Comparison of ENCODE assay signal across 1 cellular context in the genomic region with DNA sequence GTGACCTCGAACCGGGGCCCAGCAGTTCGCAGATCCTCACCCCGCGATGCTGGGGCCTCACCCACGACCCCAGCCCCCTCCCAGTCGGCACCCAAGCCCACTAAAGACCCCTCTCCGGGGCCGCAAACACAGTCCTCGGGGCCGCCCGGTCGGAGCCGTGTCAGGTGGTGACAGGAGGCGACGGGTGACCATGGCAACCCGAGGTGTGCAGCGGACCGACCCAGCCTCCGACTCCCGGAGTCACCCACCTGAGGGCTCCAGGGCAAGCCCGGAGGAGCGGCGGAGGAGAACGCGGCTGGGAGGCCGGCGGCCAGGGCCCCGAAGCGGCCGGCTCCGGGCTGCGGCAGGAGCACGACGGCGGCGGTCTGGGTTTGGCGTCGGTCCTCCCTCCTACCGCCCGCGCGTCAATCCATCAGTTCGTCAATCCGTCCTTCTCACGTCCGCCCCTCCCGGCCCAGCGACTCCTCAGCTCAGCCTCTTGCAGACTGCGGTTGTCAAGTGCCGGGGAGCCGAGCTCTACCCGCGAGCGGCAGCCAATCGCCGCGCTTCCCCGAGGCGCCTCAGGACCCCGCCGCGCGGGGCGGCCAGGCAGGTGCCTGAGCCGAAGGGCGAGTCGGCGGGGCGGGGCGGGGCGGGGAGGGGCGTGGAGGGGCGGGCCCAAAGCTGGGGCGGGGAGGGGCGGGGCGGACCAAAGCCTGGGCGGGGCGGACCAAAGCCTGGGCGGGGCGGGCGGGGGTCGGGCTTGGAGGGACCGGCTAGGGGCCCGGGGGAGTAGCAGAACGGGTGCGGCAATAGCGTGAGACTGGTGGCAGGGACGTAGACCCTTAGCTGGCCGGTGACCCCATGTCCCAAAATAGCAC.
TF ChIP-seq lines count a peak whose summit lies in the region.

A gene (minus strand): TSS at position 489 of the 860 bp plus-strand sequence. CDS start 18,590 bp downstream, outside the sequence.

TF ChIP-seq in K562, 482 proteins besides CTCF, POLR2A, EP300 and RAD21 (continued from another document and continues in another):
- TF ChIP-seq, protein P1, sequence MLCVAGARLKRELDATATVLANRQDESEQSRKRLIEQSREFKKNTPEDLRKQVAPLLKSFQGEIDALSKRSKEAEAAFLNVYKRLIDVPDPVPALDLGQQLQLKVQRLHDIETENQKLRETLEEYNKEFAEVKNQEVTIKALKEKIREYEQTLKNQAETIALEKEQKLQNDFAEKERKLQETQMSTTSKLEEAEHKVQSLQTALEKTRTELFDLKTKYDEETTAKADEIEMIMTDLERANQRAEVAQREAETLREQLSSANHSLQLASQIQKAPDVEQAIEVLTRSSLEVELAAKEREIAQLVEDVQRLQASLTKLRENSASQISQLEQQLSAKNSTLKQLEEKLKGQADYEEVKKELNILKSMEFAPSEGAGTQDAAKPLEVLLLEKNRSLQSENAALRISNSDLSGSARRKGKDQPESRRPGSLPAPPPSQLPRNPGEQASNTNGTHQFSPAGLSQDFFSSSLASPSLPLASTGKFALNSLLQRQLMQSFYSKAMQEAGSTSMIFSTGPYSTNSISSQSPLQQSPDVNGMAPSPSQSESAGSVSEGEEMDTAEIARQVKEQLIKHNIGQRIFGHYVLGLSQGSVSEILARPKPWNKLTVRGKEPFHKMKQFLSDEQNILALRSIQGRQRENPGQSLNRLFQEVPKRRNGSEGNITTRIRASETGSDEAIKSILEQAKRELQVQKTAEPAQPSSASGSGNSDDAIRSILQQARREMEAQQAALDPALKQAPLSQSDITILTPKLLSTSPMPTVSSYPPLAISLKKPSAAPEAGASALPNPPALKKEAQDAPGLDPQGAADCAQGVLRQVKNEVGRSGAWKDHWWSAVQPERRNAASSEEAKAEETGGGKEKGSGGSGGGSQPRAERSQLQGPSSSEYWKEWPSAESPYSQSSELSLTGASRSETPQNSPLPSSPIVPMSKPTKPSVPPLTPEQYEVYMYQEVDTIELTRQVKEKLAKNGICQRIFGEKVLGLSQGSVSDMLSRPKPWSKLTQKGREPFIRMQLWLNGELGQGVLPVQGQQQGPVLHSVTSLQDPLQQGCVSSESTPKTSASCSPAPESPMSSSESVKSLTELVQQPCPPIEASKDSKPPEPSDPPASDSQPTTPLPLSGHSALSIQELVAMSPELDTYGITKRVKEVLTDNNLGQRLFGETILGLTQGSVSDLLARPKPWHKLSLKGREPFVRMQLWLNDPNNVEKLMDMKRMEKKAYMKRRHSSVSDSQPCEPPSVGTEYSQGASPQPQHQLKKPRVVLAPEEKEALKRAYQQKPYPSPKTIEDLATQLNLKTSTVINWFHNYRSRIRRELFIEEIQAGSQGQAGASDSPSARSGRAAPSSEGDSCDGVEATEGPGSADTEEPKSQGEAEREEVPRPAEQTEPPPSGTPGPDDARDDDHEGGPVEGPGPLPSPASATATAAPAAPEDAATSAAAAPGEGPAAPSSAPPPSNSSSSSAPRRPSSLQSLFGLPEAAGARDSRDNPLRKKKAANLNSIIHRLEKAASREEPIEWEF (CRISPR knock-in tag; IDR thresholded peaks at IDR 0.05): no peak
- TF ChIP-seq, protein P2, sequence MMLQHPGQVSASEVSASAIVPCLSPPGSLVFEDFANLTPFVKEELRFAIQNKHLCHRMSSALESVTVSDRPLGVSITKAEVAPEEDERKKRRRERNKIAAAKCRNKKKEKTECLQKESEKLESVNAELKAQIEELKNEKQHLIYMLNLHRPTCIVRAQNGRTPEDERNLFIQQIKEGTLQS (IDR thresholded peaks at IDR 0.05): no peak
- TF ChIP-seq, protein P2 (CRISPR knock-in tag; conservative IDR thresholded peaks at IDR 0.05): no peak
- no peak for TF ChIP-seq BDP1 (IDR thresholded peaks at IDR 0.05; ENCODE audit: insufficient read depth, insufficient read length)
- TF ChIP-seq ZFP36 (IDR thresholded peaks at IDR 0.05; ENCODE audit: low read depth, low read length, partially characterized antibody): peak; percentile 97
- TF ChIP-seq ZBTB8A (IDR thresholded peaks at IDR 0.05; ENCODE audit: partially characterized antibody): no peak
- TF ChIP-seq, protein P3, sequence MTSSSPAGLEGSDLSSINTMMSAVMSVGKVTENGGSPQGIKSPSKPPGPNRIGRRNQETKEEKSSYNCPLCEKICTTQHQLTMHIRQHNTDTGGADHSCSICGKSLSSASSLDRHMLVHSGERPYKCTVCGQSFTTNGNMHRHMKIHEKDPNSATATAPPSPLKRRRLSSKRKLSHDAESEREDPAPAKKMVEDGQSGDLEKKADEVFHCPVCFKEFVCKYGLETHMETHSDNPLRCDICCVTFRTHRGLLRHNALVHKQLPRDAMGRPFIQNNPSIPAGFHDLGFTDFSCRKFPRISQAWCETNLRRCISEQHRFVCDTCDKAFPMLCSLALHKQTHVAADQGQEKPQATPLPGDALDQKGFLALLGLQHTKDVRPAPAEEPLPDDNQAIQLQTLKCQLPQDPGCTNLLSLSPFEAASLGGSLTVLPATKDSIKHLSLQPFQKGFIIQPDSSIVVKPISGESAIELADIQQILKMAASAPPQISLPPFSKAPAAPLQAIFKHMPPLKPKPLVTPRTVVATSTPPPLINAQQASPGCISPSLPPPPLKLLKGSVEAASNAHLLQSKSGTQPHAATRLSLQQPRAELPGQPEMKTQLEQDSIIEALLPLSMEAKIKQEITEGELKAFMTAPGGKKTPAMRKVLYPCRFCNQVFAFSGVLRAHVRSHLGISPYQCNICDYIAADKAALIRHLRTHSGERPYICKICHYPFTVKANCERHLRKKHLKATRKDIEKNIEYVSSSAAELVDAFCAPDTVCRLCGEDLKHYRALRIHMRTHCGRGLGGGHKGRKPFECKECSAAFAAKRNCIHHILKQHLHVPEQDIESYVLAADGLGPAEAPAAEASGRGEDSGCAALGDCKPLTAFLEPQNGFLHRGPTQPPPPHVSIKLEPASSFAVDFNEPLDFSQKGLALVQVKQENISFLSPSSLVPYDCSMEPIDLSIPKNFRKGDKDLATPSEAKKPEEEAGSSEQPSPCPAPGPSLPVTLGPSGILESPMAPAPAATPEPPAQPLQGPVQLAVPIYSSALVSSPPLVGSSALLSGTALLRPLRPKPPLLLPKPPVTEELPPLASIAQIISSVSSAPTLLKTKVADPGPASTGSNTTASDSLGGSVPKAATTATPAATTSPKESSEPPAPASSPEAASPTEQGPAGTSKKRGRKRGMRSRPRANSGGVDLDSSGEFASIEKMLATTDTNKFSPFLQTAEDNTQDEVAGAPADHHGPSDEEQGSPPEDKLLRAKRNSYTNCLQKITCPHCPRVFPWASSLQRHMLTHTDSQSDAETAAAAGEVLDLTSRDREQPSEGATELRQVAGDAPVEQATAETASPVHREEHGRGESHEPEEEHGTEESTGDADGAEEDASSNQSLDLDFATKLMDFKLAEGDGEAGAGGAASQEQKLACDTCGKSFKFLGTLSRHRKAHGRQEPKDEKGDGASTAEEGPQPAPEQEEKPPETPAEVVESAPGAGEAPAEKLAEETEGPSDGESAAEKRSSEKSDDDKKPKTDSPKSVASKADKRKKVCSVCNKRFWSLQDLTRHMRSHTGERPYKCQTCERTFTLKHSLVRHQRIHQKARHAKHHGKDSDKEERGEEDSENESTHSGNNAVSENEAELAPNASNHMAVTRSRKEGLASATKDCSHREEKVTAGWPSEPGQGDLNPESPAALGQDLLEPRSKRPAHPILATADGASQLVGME (CRISPR knock-in tag; IDR thresholded peaks at IDR 0.05): peak; percentile 95
- peak; percentile 55 for TF ChIP-seq CEBPG (CRISPR knock-in tag; IDR thresholded peaks at IDR 0.05)
- no peak for TF ChIP-seq CEBPG (tag; conservative IDR thresholded peaks at IDR 0.05 in 1 of 2, IDR thresholded peaks at IDR 0.05 in 1 of 2)
- TF ChIP-seq, protein P4, sequence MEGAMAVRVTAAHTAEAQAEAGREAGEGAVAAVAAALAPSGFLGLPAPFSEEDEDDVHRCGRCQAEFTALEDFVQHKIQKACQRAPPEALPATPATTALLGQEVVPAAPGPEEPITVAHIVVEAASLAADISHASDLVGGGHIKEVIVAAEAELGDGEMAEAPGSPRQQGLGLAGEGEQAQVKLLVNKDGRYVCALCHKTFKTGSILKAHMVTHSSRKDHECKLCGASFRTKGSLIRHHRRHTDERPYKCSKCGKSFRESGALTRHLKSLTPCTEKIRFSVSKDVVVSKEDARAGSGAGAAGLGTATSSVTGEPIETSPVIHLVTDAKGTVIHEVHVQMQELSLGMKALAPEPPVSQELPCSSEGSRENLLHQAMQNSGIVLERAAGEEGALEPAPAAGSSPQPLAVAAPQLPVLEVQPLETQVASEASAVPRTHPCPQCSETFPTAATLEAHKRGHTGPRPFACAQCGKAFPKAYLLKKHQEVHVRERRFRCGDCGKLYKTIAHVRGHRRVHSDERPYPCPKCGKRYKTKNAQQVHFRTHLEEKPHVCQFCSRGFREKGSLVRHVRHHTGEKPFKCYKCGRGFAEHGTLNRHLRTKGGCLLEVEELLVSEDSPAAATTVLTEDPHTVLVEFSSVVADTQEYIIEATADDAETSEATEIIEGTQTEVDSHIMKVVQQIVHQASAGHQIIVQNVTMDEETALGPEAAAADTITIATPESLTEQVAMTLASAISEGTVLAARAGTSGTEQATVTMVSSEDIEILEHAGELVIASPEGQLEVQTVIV (CRISPR knock-in tag; IDR thresholded peaks at IDR 0.05; ENCODE audit: borderline replicate concordance): no peak
- no peak for TF ChIP-seq ETV6 (IDR thresholded peaks at IDR 0.05; ENCODE audit: borderline replicate concordance in 1 of 2, low read depth in 2 of 2, low read length in 1 of 2)
- TF ChIP-seq ETV6 (CRISPR knock-in tag; IDR thresholded peaks at IDR 0.05; ENCODE audit: borderline replicate concordance): no peak
- TF ChIP-seq KAT2B (IDR thresholded peaks at IDR 0.05; ENCODE audit: low read depth, low read length): no peak
- TF ChIP-seq BCOR (IDR thresholded peaks at IDR 0.05): no peak
- no peak for TF ChIP-seq NFRKB (IDR thresholded peaks at IDR 0.05; ENCODE audit: low read depth)
- TF ChIP-seq TARDBP (IDR thresholded peaks at IDR 0.05): no peak
- TF ChIP-seq POLR3A (IDR thresholded peaks at IDR 0.05; ENCODE audit: borderline replicate concordance, extremely low read depth, insufficient read depth, insufficient read length): no peak
- no peak for TF ChIP-seq SMARCB1 (IDR thresholded peaks at IDR 0.05; ENCODE audit: insufficient read length, low read depth)
- no peak for TF ChIP-seq ZNF696 (CRISPR knock-in tag; conservative IDR thresholded peaks at IDR 0.05)
- no peak for TF ChIP-seq MIER1 (IDR thresholded peaks at IDR 0.05; ENCODE audit: low read depth)
- no peak for TF ChIP-seq ZC3H11A (IDR thresholded peaks at IDR 0.05; ENCODE audit: low read depth, low read length)
- TF ChIP-seq, protein P5, sequence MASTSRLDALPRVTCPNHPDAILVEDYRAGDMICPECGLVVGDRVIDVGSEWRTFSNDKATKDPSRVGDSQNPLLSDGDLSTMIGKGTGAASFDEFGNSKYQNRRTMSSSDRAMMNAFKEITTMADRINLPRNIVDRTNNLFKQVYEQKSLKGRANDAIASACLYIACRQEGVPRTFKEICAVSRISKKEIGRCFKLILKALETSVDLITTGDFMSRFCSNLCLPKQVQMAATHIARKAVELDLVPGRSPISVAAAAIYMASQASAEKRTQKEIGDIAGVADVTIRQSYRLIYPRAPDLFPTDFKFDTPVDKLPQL (IDR thresholded peaks at IDR 0.05; ENCODE audit: extremely low read depth, insufficient read length): no peak
- TF ChIP-seq, protein P6, sequence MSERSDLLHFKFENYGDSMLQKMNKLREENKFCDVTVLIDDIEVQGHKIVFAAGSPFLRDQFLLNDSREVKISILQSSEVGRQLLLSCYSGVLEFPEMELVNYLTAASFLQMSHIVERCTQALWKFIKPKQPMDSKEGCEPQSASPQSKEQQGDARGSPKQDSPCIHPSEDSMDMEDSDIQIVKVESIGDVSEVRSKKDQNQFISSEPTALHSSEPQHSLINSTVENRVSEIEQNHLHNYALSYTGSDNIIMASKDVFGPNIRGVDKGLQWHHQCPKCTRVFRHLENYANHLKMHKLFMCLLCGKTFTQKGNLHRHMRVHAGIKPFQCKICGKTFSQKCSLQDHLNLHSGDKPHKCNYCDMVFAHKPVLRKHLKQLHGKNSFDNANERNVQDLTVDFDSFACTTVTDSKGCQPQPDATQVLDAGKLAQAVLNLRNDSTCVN (CRISPR knock-in tag; IDR thresholded peaks at IDR 0.05): no peak
- no peak for TF ChIP-seq ZNF780A (CRISPR knock-in tag; IDR thresholded peaks at IDR 0.05)
- TF ChIP-seq, protein P7, sequence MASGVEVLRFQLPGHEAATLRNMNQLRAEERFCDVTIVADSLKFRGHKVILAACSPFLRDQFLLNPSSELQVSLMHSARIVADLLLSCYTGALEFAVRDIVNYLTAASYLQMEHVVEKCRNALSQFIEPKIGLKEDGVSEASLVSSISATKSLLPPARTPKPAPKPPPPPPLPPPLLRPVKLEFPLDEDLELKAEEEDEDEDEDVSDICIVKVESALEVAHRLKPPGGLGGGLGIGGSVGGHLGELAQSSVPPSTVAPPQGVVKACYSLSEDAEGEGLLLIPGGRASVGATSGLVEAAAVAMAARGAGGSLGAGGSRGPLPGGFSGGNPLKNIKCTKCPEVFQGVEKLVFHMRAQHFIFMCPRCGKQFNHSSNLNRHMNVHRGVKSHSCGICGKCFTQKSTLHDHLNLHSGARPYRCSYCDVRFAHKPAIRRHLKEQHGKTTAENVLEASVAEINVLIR (CRISPR knock-in tag; IDR thresholded peaks at IDR 0.05): no peak
- no peak for TF ChIP-seq NFE2L1 (tag; IDR thresholded peaks at IDR 0.05; ENCODE audit: borderline replicate concordance, low read depth)
- TF ChIP-seq CBX1 (IDR thresholded peaks at IDR 0.05; ENCODE audit: low read depth): peak; percentile 71
- peak; percentile 84 for TF ChIP-seq U2AF1 (optimal IDR thresholded peaks at IDR 0.05; ENCODE audit: low read depth, low read length)
- TF ChIP-seq HNRNPUL1 (IDR thresholded peaks at IDR 0.05; ENCODE audit: low read length): no peak
- TF ChIP-seq HEY1 (CRISPR knock-in tag; IDR thresholded peaks at IDR 0.05; ENCODE audit: borderline replicate concordance): no peak
- no peak for TF ChIP-seq ZC3H4 (CRISPR knock-in tag; IDR thresholded peaks at IDR 0.05; ENCODE audit: borderline replicate concordance)
- no peak for TF ChIP-seq CHD4 (IDR thresholded peaks at IDR 0.05; ENCODE audit: insufficient read depth, insufficient replicate concordance, low read depth, low read length, poor library complexity, severe bottlenecking)
- TF ChIP-seq, protein P8, sequence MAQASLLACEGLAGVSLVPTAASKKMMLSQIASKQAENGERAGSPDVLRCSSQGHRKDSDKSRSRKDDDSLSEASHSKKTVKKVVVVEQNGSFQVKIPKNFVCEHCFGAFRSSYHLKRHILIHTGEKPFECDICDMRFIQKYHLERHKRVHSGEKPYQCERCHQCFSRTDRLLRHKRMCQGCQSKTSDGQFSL (CRISPR knock-in tag; IDR thresholded peaks at IDR 0.05): peak; percentile 30; the same call in 1 of the 2 replicates
- TF ChIP-seq, protein P8 (tag; IDR thresholded peaks at IDR 0.05): no peak
- no peak; the same call in 1 of the 2 replicates for TF ChIP-seq RBM34 (IDR thresholded peaks at IDR 0.05; ENCODE audit: borderline replicate concordance, insufficient read depth, low read length)
- no peak for TF ChIP-seq SAFB (IDR thresholded peaks at IDR 0.05; ENCODE audit: borderline replicate concordance, low read depth, low read length)
- TF ChIP-seq GATAD2A (IDR thresholded peaks at IDR 0.05): no peak
- no peak for TF ChIP-seq CC2D1A (IDR thresholded peaks at IDR 0.05)
